ENCODE assay signal across 8 cellular contexts in genomic region chr13:45879666-45880065, GRCh38. TPM values are rescaled to one million over a fixed set of nuclear protein-coding genes. Genes with fewer than 3 reads are reported as not detected.
DNase-seq lines count a peak whose midpoint lies in the region; ATAC-seq, FAIRE-seq and TF ChIP-seq lines count a peak whose summit lies in the region.
"Had no signal": no experiment of that assay in that cellular context is flagged by ENCODE, and none has a peak within 500 bp of the region (broad histone marks: within the 10 kb centered on the region; RNA-seq: fewer than 3 reads in every experiment).

No MANE protein-coding gene starts in this region.

- H2AFZ ChIP-seq in HCT116 (ENCODE audit: low read depth, low read length, poor library complexity, severe bottlenecking), result peak overlapping the region; percentile 10
- H2AFZ ChIP-seq: parathyroid adenoma had no signal

- no peak overlapping the region for H3K4me2 ChIP-seq in HCT116 (ENCODE audit: low read length)

- intact Hi-C loops in HCT116 (cut with micrococcal nuclease), result loop anchor here (2.0 kb wide), 1 partner anchor 73 kb away; no protein-coding TSS in a partner anchor
- intact Hi-C loops in Panc1 (cut with micrococcal nuclease; ENCODE audit: unreplicated experiment), result no loop called here
- intact Hi-C loops in psoas muscle (cut with DNase I), result loop anchor here in 1 of 2 donors (5.0 kb wide), 1 partner anchor 47 kb away; no protein-coding TSS in a partner anchor

- H3K27ac ChIP-seq in HCT116 (ENCODE audit: low read depth, low read length) (no peak overlapping the region), Panc1 (ENCODE audit: low read length) (no peak overlapping the region), psoas muscle (peak overlapping the region; percentile 54)
- H3K27ac ChIP-seq: parathyroid adenoma had no signal

- DNase-seq in HCT116 (ENCODE audit: low read depth, low spot score), result peak; percentile 56
- DNase-seq in Panc1 (ENCODE audit: low read depth, low spot score), result no peak
- no peak for DNase-seq in fibroblast of pulmonary artery (ENCODE audit: low read depth)
- peak; percentile 70 to 90 for DNase-seq in psoas muscle
- DNase-seq in urothelium cell line (ENCODE audit: low spot score), result no peak

- peak; percentile 44 for TF ChIP-seq RAD21 in HCT116 (IDR thresholded peaks at IDR 0.05; ENCODE audit: low read depth)

- H3K79me2 ChIP-seq in HCT116 (ENCODE audit: insufficient read depth, low read length), result no peaks in the 10 kb centered on the region
- H3K79me2 ChIP-seq: parathyroid adenoma had no signal

- POLR2A ChIA-PET in HCT116 (lab: Charles Lee) (no interaction called here), Panc1 (lab: Charles Lee) (no interaction called here)

- no peak for FAIRE-seq in urothelium cell line (lab: Jason Lieb, UNC)

- RAD21 ChIA-PET in HCT116 (lab: Charles Lee; ENCODE audit: low non-redundant PET in 1 of 2, low total read pairs in 2 of 2, uncharacterized antibody in 2 of 2, unreplicated experiment in 2 of 2), result interaction anchor here in 1 of 2 experiments (1.4 kb wide), 1 partner anchor 72 kb away, joined by 9 read pairs; no protein-coding TSS in a partner anchor

- peaks cover 4 to 27% of the 10 kb centered on the region in 2 experiments; a peak in 3 of 4 replicates for H3K4me1 ChIP-seq in HCT116 (ENCODE audit: control insufficient read depth in 1 of 2, insufficient read depth in 2 of 2, low read length in 2 of 2)
- H3K4me1 ChIP-seq in Panc1 (ENCODE audit: control insufficient read depth, insufficient read depth, low read length), result no peaks in the 10 kb centered on the region
- H3K4me1 ChIP-seq in psoas muscle, result peaks cover 9% of the 10 kb centered on the region
- H3K4me1 ChIP-seq: parathyroid adenoma had no signal

- no peaks in the 10 kb centered on the region for H3K9me2 ChIP-seq in HCT116 (ENCODE audit: insufficient read depth)

- no peak for TF ChIP-seq POLR2A in HCT116 (IDR thresholded peaks at IDR 0.05; ENCODE audit: borderline replicate concordance, extremely low read depth, insufficient read depth, insufficient read length)

- H3K9me3 ChIP-seq in HCT116 (ENCODE audit: control insufficient read depth in 1 of 2, insufficient read depth in 1 of 2, low read depth in 1 of 2, low read length in 2 of 2), result no peaks in the 10 kb centered on the region
- H3K9me3 ChIP-seq in Panc1 (ENCODE audit: control insufficient read depth, insufficient read depth, low read depth, low read length), result no peaks in the 10 kb centered on the region
- no peaks in the 10 kb centered on the region for H3K9me3 ChIP-seq in psoas muscle

- H3K36me3 ChIP-seq in HCT116 (ENCODE audit: control insufficient read depth in 1 of 2, insufficient read depth in 2 of 2, low read length in 2 of 2) (no peaks in the 10 kb centered on the region), Panc1 (ENCODE audit: control insufficient read depth, insufficient read depth, low read length) (no peaks in the 10 kb centered on the region), psoas muscle (ENCODE audit: insufficient read depth in 1 of 2, low read depth in 1 of 2) (no peaks in the 10 kb centered on the region)

- TF ChIP-seq CTCF in HCT116 (IDR thresholded peaks at IDR 0.05 in 2 of 3, conservative IDR thresholded peaks at IDR 0.05 in 1 of 3; ENCODE audit: borderline replicate concordance in 1 of 3, insufficient read depth in 1 of 3, low read depth in 2 of 3, low read length in 2 of 3) (peak; percentile 40 to 77 (median 71); a peak in 5 of 6 replicates), Panc1 (IDR thresholded peaks at IDR 0.05) (peak; percentile 36), fibroblast of pulmonary artery (IDR thresholded peaks at IDR 0.05; ENCODE audit: low read length, missing control alignments) (peak; percentile 13), psoas muscle (IDR thresholded peaks at IDR 0.05) (peak; percentile 54)

- H3K9ac ChIP-seq in HCT116 (ENCODE audit: low read length), result no peak overlapping the region
- H3K9ac ChIP-seq: parathyroid adenoma had no signal

- no peaks in the 10 kb centered on the region for H3K27me3 ChIP-seq in HCT116 (ENCODE audit: insufficient read depth, low read length)
- 0 out of 2 replicates have a peak, but pooled peaks cover 2% of the 10 kb centered on the region for H3K27me3 ChIP-seq in Panc1 (ENCODE audit: control insufficient read depth, insufficient read depth, low read length)
- H3K27me3 ChIP-seq in psoas muscle (ENCODE audit: insufficient read depth in 3 of 3, low read length in 2 of 3), result peaks cover 0 to 2% (median 0%) of the 10 kb centered on the region in 3 donors

- BruUV-seq in HCT116 (replicated peaks; lab: Mats Ljungman, UMichigan), result no TSS peak
- BruUV-seq in Panc1 (replicated peaks; lab: Mats Ljungman, UMichigan), result no TSS peak

- WGBS in psoas muscle, 3 donors, result 9 to 13% (median 9%) methylated on average over 5 of the region's 5 CpGs

- ATAC-seq in HCT116 (peak; percentile 89), Panc1 (no peak), psoas muscle (peak; percentile 100), GM21723 (IDR thresholded peaks at IDR 0.05; ENCODE audit: unreplicated experiment) (no peak), GM19328 (IDR thresholded peaks at IDR 0.05; ENCODE audit: unreplicated experiment) (no peak)

- no peak overlapping the region for H3K4me3 ChIP-seq in HCT116 (replicated peaks in 1 of 2; ENCODE audit: low read depth in 1 of 2, low read length in 2 of 2)
- H3K4me3 ChIP-seq in Panc1 (ENCODE audit: low read depth in 2 of 2, low read length in 2 of 2), result no peak overlapping the region
- no peak overlapping the region for H3K4me3 ChIP-seq in fibroblast of pulmonary artery (replicated peaks; ENCODE audit: low read depth, low read length)
- no peak overlapping the region for H3K4me3 ChIP-seq in psoas muscle

- CTCF ChIA-PET in HCT116 (lab: Charles Lee), result interaction anchor here (0.8 to 2.2 kb wide), 8 partner anchors 9 to 247 kb away, joined by 3 to 22 read pairs (median 4); no protein-coding TSS in a partner anchor
- CTCF ChIA-PET in Panc1 (lab: Charles Lee), result interaction anchor here (0.6 kb wide), 1 partner anchor 76 kb away, joined by 4 read pairs; no protein-coding TSS in a partner anchor

- in situ Hi-C loops in Panc1 (cut with HindIII; ENCODE audit: low pct_unique_long_range_greater_than_20kb, low sequenced_read_pairs), result no loop called here

- H4K20me1 ChIP-seq in HCT116 (ENCODE audit: insufficient read depth), result no peaks in the 10 kb centered on the region

TF ChIP-seq in HCT116, 20 proteins besides CTCF, POLR2A, EP300 and RAD21:
- TF ChIP-seq ZNF274 (IDR thresholded peaks at IDR 0.05; ENCODE audit: low read depth, low read length) (no peak), ZFX (IDR thresholded peaks at IDR 0.05) (no peak), EZH2 (IDR thresholded peaks at IDR 0.05) (no peak), EZH2phosphoT487 (IDR thresholded peaks at IDR 0.05; ENCODE audit: borderline replicate concordance) (no peak), MAX (IDR thresholded peaks at IDR 0.05) (peak; percentile 99), SIN3A (IDR thresholded peaks at IDR 0.05; ENCODE audit: low read depth) (no peak), FOSL1 (IDR thresholded peaks at IDR 0.05; ENCODE audit: low read depth) (no peak), SRF (IDR thresholded peaks at IDR 0.05; ENCODE audit: low read depth) (no peak), ZBTB33 (IDR thresholded peaks at IDR 0.05; ENCODE audit: extremely low read depth, insufficient replicate concordance, low read length) (no peak), POLR2AphosphoS5 (IDR thresholded peaks at IDR 0.05; ENCODE audit: low read depth, low read length) (no peak), ELF1 (IDR thresholded peaks at IDR 0.05; ENCODE audit: borderline replicate concordance, low read depth) (no peak), JUND (IDR thresholded peaks at IDR 0.05) (no peak), TCF7L2 (IDR thresholded peaks at IDR 0.05; ENCODE audit: borderline replicate concordance, extremely low read depth, insufficient read depth, insufficient read length) (no peak), CEBPB (IDR thresholded peaks at IDR 0.05; ENCODE audit: low read depth) (no peak), ATF3 (IDR thresholded peaks at IDR 0.05) (no peak), CBX3 (IDR thresholded peaks at IDR 0.05; ENCODE audit: low read depth) (peak; percentile 98)

RNA-seq across cellular contexts. Expression of gene SIAH3, which starts 28.1 kb away (rescaled TPM):
- total RNA-seq in HCT116 (2021; ENCODE audit: unreplicated experiment), result not detected
- polyA plus RNA-seq in HCT116 (2012), result not detected in 2 replicates
- total RNA-seq in Panc1 (2021; ENCODE audit: unreplicated experiment), result not detected
- not detected for polyA plus RNA-seq in Panc1 (2012; ENCODE audit: insufficient read length)
- total RNA-seq in psoas muscle, result under 1 TPM in 2 of 4 donors, not detected in 2; 0.02 TPM
- polyA plus RNA-seq in psoas muscle, result under 1 TPM in 1 of 3 donors, not detected in 2; 0.03 TPM

Comparison
In these comparisons a context has a peak if more than half of its experiments do, and no peak if none do; other contexts are left out.
1. ATAC-seq: peak in HCT116 (single experiment) and psoas muscle (4 of 4); none in Panc1 (single experiment), GM21723 (single experiment) and GM19328 (single experiment).
2. DNase-seq: peak in HCT116 (single experiment) and psoas muscle (2 of 2); none in Panc1 (single experiment), fibroblast of pulmonary artery (single experiment) and urothelium cell line (single experiment).
3. CTCF ChIP-seq: peak in every context shown above with its lines; median percentile 71 in HCT116; 54 in psoas muscle; 36 in Panc1; 13 in fibroblast of pulmonary artery.